10 cellular contexts compared by ENCODE assay signal in the genomic region with DNA sequence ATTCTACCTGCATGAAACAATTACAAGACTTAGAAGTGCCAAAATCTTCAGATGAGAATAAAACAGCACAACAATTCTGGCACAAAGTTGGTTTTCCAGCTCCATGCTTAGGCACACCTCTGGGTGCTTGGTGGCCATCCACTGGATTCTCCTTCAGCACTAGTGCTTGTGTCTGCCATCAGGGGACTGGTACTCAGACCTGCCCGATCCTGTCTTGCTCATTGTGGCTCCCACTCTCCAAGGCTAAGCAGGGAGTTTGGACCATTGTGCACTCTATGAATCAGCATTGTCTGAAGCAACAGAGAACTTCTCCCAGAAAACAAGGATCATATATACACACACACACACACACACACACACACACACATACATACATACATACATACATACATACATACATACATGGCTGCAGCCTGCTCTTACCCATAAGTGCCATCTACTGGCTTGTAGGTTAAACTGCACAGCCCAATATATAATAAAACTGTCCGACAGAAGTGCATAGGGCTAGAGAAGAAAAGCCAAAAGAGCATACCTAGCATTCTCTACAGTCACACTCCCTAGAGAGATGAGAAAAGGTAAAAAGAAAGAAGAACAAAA.
DNase-seq lines count a peak whose midpoint lies in the region; ATAC-seq and TF ChIP-seq lines count a peak whose summit lies in the region.
"Had no signal": no experiment of that assay in that cellular context is flagged by ENCODE, and none has a peak within 500 bp of the region (broad histone marks: within the 10 kb centered on the region; RNA-seq: fewer than 3 reads in every experiment).

No MANE protein-coding gene starts in this region.

- H2BK12ac ChIP-seq in trophoblast cell (ENCODE audit: low read length) = peak overlapping the region; percentile 42

- no peak overlapping the region for H2BK120ac ChIP-seq in trophoblast cell (ENCODE audit: insufficient read depth, low read length, poor library complexity)

- no peak overlapping the region for H3K9ac ChIP-seq in trophoblast cell (ENCODE audit: low read length)

- no peak overlapping the region for H2BK5ac ChIP-seq in trophoblast cell (ENCODE audit: low read depth, low read length, poor library complexity)

- no peak overlapping the region for H4K8ac ChIP-seq in trophoblast cell (ENCODE audit: low read depth, low read length)

- no peak overlapping the region for H3K4ac ChIP-seq in trophoblast cell (ENCODE audit: low read depth, low read length)

- H3K27ac ChIP-seq in trophoblast cell (ENCODE audit: low read depth, low read length) = peak overlapping the region; percentile 41

- H2AK5ac ChIP-seq in trophoblast cell (ENCODE audit: low read length) = no peak overlapping the region

- H3K27me3 Mint-ChIP-seq in chondrocyte (ENCODE audit: low read depth) = peaks cover 9% of the 10 kb centered on the region

- TF ChIP-seq CTCF in chondrocyte (IDR thresholded peaks at IDR 0.05) = peak; percentile 80

- H3K18ac ChIP-seq in trophoblast cell (ENCODE audit: low read length) = no peak overlapping the region

- H3K79me2 ChIP-seq in trophoblast cell (ENCODE audit: control insufficient read depth, insufficient read depth, low read length, poor library complexity) = no peaks in the 10 kb centered on the region

- DNase-seq in COR-L47 (lab: John Stamatoyannopoulos, UW) (peak; percentile 38), NCI-H524 treated with DMSO at 0.1 percent for 48 hours (lab: John Stamatoyannopoulos, UW) (peak; percentile 5), chondrocyte (ENCODE audit: low spot score) (no peak), trophoblast cell (peak; percentile 40 to 76)
- no peak for DNase-seq in effector CD4-positive, alpha-beta T cell
- DNase-seq: T-cell had no signal

- no peaks in the 10 kb centered on the region for H3K36me3 ChIP-seq in trophoblast cell (ENCODE audit: control insufficient read depth in 1 of 2, insufficient read depth in 2 of 2, low read length in 2 of 2)

- WGBS in trophoblast cell (ENCODE audit: extremely low coverage, insufficient coverage, insufficient read length) = no CpG with 5 or more reads among the region's 2 CpGs

- no peak overlapping the region for H4K91ac ChIP-seq in trophoblast cell (ENCODE audit: low read depth, low read length)

- no peaks in the 10 kb centered on the region for H3K27me3 ChIP-seq in trophoblast cell (ENCODE audit: insufficient read depth, low read length)

- H2AFZ ChIP-seq in trophoblast cell (ENCODE audit: insufficient read depth, low read length, poor library complexity) = no peak overlapping the region

- H3K4me1 ChIP-seq in trophoblast cell (ENCODE audit: control insufficient read depth in 1 of 2, insufficient read depth in 2 of 2, low read length in 2 of 2) = peaks cover 5 to 7% of the 10 kb centered on the region in 2 experiments

- H3K4me1 Mint-ChIP-seq in chondrocyte (ENCODE audit: low read depth) = peaks cover 9% of the 10 kb centered on the region
- H3K4me1 Mint-ChIP-seq: naive thymus-derived CD8-positive, alpha-beta T cell had no signal

- H3K9me3 ChIP-seq in trophoblast cell (ENCODE audit: insufficient read depth, low read depth, low read length) = no peaks in the 10 kb centered on the region

- H4K12ac ChIP-seq in trophoblast cell (ENCODE audit: low read depth, low read length) = no peak overlapping the region

- H3K14ac ChIP-seq in trophoblast cell (ENCODE audit: low read length) = no peak overlapping the region

- no peaks in the 10 kb centered on the region for H3K36me3 Mint-ChIP-seq in chondrocyte (ENCODE audit: low read depth)
- H3K36me3 Mint-ChIP-seq: naive thymus-derived CD8-positive, alpha-beta T cell; T-cell had no signal

- no peak overlapping the region for H3K27ac Mint-ChIP-seq in chondrocyte (ENCODE audit: unreplicated experiment)
- H3K27ac Mint-ChIP-seq: naive thymus-derived CD8-positive, alpha-beta T cell; T-cell had no signal

- ATAC-seq in GM18909 (IDR thresholded peaks at IDR 0.05; ENCODE audit: poor library complexity, unreplicated experiment) = peak; percentile 97
- peak; percentile 72 for ATAC-seq in HG03097 (IDR thresholded peaks at IDR 0.05; ENCODE audit: low FRiP score, unreplicated experiment)
- ATAC-seq in HG03139 (IDR thresholded peaks at IDR 0.05; ENCODE audit: unreplicated experiment) = no peak

- no peaks in the 10 kb centered on the region for H3K79me1 ChIP-seq in trophoblast cell (ENCODE audit: low read length)

- H3K4me3 ChIP-seq in trophoblast cell (ENCODE audit: low read depth, low read length) = no peak overlapping the region

- H3K23ac ChIP-seq in trophoblast cell (ENCODE audit: low read length) = no peak overlapping the region

- H3K4me3 Mint-ChIP-seq in chondrocyte (ENCODE audit: unreplicated experiment) = no peak overlapping the region
- H3K4me3 Mint-ChIP-seq: naive thymus-derived CD8-positive, alpha-beta T cell; T-cell had no signal

- H3K9me3 Mint-ChIP-seq in chondrocyte (ENCODE audit: low read depth) = no peaks in the 10 kb centered on the region
- H3K9me3 Mint-ChIP-seq: naive thymus-derived CD8-positive, alpha-beta T cell; T-cell had no signal

- no peak overlapping the region for H3K4me2 ChIP-seq in trophoblast cell (ENCODE audit: low read length)

Comparison
In these comparisons a context has a peak if more than half of its experiments do, and no peak if none do; other contexts are left out.
1. DNase-seq: peak in COR-L47 (single experiment), NCI-H524 treated with DMSO at 0.1 percent for 48 hours (single experiment) and trophoblast cell (2 of 2); none in chondrocyte (single experiment) and effector CD4-positive, alpha-beta T cell (single experiment).